In genomic region chr4:113847710-113848109, GRCh38 we compare ENCODE assay signal across 24 cellular contexts.
"Had no signal": no experiment of that assay in that cellular context is flagged by ENCODE, and none has a peak within 500 bp of the region (broad histone marks: within the 10 kb centered on the region; RNA-seq: fewer than 3 reads in every experiment).

No MANE protein-coding gene starts in this region.

- H3K27ac ChIP-seq: colonic mucosa, coronary artery, epithelial cell of prostate, esophagus muscularis mucosa, esophagus squamous epithelium, foreskin keratinocyte, gastrocnemius medialis, gastroesophageal sphincter, heart left ventricle had no signal

- H3K4me3 Mint-ChIP-seq: dendritic cell treated with granulocyte-macrophage colony-stimulating factor and Interleukin-4, amounts not matched to agents 40 ng/mL and 50 ng/mL, for 4 days; effector memory CD8-positive, alpha-beta T cell; endodermal cell had no signal

- DNase-seq: colonic mucosa; cortex of kidney; dermis blood vessel endothelial cell; dorsolateral prefrontal cortex; effector CD4-positive, alpha-beta T cell; effector CD8-positive, alpha-beta T cell; effector memory CD4-positive, alpha-beta T cell; effector memory CD8-positive, alpha-beta T cell; endodermal cell; erythroblast; esophagus squamous epithelium; foreskin fibroblast; foreskin keratinocyte; foreskin melanocyte; gastrocnemius medialis; glutamatergic neuron; head of caudate nucleus; heart left ventricle had no signal

- ATAC-seq: effector memory CD8-positive, alpha-beta T cell; esophagus mucosa; gastrocnemius medialis; gastroesophageal sphincter; heart left ventricle had no signal

- H3K27me3 ChIP-seq: colonic mucosa, esophagus muscularis mucosa, esophagus squamous epithelium, foreskin keratinocyte, gastrocnemius medialis, gastroesophageal sphincter, heart left ventricle had no signal

- H3K27me3 Mint-ChIP-seq: dendritic cell treated with granulocyte-macrophage colony-stimulating factor and Interleukin-4, amounts not matched to agents 40 ng/mL and 50 ng/mL, for 4 days had no signal

- H3K36me3 ChIP-seq: colonic mucosa, esophagus muscularis mucosa, esophagus squamous epithelium, gastrocnemius medialis, gastroesophageal sphincter, heart left ventricle had no signal

- H3K27ac Mint-ChIP-seq: dendritic cell treated with granulocyte-macrophage colony-stimulating factor and Interleukin-4, amounts not matched to agents 40 ng/mL and 50 ng/mL, for 4 days; effector memory CD8-positive, alpha-beta T cell; endodermal cell had no signal

- H3K4me3 ChIP-seq: colonic mucosa, coronary artery, dorsolateral prefrontal cortex, esophagus muscularis mucosa, esophagus squamous epithelium, gastrocnemius medialis, gastroesophageal sphincter, heart left ventricle had no signal

- H3K9me3 Mint-ChIP-seq: effector memory CD8-positive, alpha-beta T cell had no signal

- H3K9me3 ChIP-seq: colonic mucosa, esophagus muscularis mucosa, esophagus squamous epithelium, gastrocnemius medialis, gastroesophageal sphincter, heart left ventricle had no signal
